Comparison of ENCODE assay signal across 1 cellular context in the genomic region with DNA sequence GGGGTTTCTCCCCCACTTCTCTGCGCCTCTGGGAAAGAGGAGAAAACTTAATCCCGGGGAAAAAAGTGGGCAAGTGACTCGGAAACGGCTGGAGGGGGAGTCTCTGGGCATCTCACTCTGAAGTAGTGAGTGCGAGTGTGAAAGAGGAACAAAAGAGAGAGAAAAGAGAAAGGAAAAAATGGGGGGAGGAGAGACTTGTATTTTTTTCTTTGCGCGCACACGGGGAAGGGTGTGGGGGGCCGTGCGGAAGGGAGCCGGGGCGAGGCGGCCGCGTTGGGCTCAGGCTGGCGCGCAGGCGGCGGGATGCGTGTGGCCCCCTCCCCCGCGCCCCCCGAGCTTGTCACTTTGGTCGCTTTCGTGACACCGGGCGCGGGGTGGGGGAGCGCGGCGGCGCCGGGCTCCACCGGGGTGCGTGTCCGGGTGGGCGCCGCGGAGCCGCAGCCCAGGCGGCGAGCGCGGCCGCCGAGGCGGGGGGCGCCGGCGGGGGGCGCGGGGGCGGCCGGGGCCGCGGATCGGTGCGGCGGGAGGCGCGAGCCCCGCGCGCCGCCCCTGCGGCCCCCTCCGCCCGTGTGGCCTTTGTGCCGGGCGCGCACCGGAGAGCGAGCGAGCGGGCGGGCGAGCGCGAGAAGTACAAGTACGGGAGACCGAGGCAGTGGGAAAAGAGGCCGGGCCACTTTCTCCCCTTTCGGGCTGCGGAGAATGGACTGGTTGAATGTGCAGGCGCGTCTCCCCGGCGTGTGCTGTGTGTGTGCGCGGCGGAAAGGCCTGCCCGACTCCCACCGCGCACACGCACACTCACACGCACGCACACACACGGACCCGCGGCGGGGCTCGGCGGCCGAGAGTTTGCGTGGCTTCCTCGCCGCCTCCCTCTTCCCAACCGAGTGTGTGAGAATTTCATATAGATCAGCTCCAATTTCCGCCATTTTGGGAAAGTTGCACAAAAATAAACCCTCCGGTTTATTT.
TF ChIP-seq lines count a peak whose summit lies in the region.

No MANE protein-coding gene starts in this region.

TF ChIP-seq in SK-N-SH treated with all-trans-retinoic acid at 6 μM for 48 hours, 23 proteins besides CTCF, POLR2A, EP300 and RAD21 (continued from another document):
- TF ChIP-seq CREB5 (CRISPR knock-in tag; IDR thresholded peaks at IDR 0.05; ENCODE audit: low read depth): no peak
- no peak for TF ChIP-seq TCF4 (CRISPR knock-in tag; IDR thresholded peaks at IDR 0.05; ENCODE audit: borderline replicate concordance)
- no peak for TF ChIP-seq PPARA (CRISPR knock-in tag; IDR thresholded peaks at IDR 0.05; ENCODE audit: borderline replicate concordance)
- TF ChIP-seq SNAI2 (CRISPR knock-in tag; IDR thresholded peaks at IDR 0.05): no peak
- no peak for TF ChIP-seq BACH2 (CRISPR knock-in tag; IDR thresholded peaks at IDR 0.05; ENCODE audit: borderline replicate concordance)
- no peak for TF ChIP-seq ZNF70 (CRISPR knock-in tag; IDR thresholded peaks at IDR 0.05)
- no peak for TF ChIP-seq ZNF8 (CRISPR knock-in tag; IDR thresholded peaks at IDR 0.05)
- no peak for TF ChIP-seq ZFP3 (CRISPR knock-in tag; IDR thresholded peaks at IDR 0.05)
- no peak for TF ChIP-seq ZNF565 (CRISPR knock-in tag; conservative IDR thresholded peaks at IDR 0.05; ENCODE audit: low read depth)
- TF ChIP-seq, protein P1, sequence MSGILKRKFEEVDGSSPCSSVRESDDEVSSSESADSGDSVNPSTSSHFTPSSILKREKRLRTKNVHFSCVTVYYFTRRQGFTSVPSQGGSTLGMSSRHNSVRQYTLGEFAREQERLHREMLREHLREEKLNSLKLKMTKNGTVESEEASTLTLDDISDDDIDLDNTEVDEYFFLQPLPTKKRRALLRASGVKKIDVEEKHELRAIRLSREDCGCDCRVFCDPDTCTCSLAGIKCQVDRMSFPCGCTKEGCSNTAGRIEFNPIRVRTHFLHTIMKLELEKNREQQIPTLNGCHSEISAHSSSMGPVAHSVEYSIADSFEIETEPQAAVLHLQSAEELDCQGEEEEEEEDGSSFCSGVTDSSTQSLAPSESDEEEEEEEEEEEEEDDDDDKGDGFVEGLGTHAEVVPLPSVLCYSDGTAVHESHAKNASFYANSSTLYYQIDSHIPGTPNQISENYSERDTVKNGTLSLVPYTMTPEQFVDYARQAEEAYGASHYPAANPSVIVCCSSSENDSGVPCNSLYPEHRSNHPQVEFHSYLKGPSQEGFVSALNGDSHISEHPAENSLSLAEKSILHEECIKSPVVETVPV (CRISPR knock-in tag; IDR thresholded peaks at IDR 0.05): no peak
